Comparison of ENCODE assay signal across 7 cellular contexts in genomic region chr7:145036592-145037386, GRCh38.
DNase-seq lines count a peak whose midpoint lies in the region; ATAC-seq, FAIRE-seq and TF ChIP-seq lines count a peak whose summit lies in the region.

No MANE protein-coding gene starts in this region.

- H3K9me2 ChIP-seq in OCI-LY1 (ENCODE audit: low read depth, low read length): no peaks in the 10 kb centered on the region

- H3K27ac Mint-ChIP-seq in astrocyte (ENCODE audit: unreplicated experiment): no peak overlapping the region

- ATAC-seq in GM19468 (IDR thresholded peaks at IDR 0.05; ENCODE audit: extremely low read depth, unreplicated experiment) (peak; percentile 79), HG03520 (IDR thresholded peaks at IDR 0.05; ENCODE audit: unreplicated experiment) (peak; percentile 92)

- no peak for FAIRE-seq in astrocyte (lab: Jason Lieb, UNC)

- peak; percentile 8 for DNase-seq in GM03348 (ENCODE audit: low spot score)
- no peak for DNase-seq in astrocyte (ENCODE audit: low read depth)
- peak; percentile 81 for DNase-seq in inferior parietal cortex (ENCODE audit: extremely low spot score)
- peak; percentile 21 to 28 for DNase-seq in stimulated activated CD4-positive, alpha-beta T cell treated with anti-CD3 and anti-CD28 coated beads, Interleukin-2, amount 100 ng/mL, for 24 hours

- H3K27me3 ChIP-seq in OCI-LY1 (ENCODE audit: insufficient read depth, low read length) (no peaks in the 10 kb centered on the region), astrocyte (ENCODE audit: insufficient read depth, low read length) (no peaks in the 10 kb centered on the region)

- H4K20me1 ChIP-seq in OCI-LY1 (ENCODE audit: insufficient read depth, low read length) (no peaks in the 10 kb centered on the region), astrocyte (ENCODE audit: insufficient read depth, low read length) (no peaks in the 10 kb centered on the region)

- H3K79me2 ChIP-seq in OCI-LY1 (ENCODE audit: insufficient read depth, low read length) (no peaks in the 10 kb centered on the region), astrocyte (ENCODE audit: insufficient read depth, low read length) (no peaks in the 10 kb centered on the region)

- no peaks in the 10 kb centered on the region for H3K27me3 Mint-ChIP-seq in astrocyte (ENCODE audit: low read depth, unreplicated experiment)

- no peak overlapping the region for H3K9ac ChIP-seq in OCI-LY1 (ENCODE audit: low read length)
- H3K9ac ChIP-seq in astrocyte (ENCODE audit: low read length): no peak overlapping the region

- TF ChIP-seq CTCF in OCI-LY1 (IDR thresholded peaks at IDR 0.05; ENCODE audit: low read length) (peak; percentile 97), astrocyte (IDR thresholded peaks at IDR 0.05; ENCODE audit: insufficient read depth, low read depth, low read length) (peak; percentile 64)

- H3K9me3 Mint-ChIP-seq in astrocyte (ENCODE audit: unreplicated experiment): peaks cover 6% of the 10 kb centered on the region

- H3K9me3 ChIP-seq in OCI-LY1 (ENCODE audit: low read length) (no peaks in the 10 kb centered on the region), astrocyte (ENCODE audit: insufficient read depth, low read depth, low read length) (peaks cover 2% of the 10 kb centered on the region)

- no peaks in the 10 kb centered on the region for H3F3A ChIP-seq in OCI-LY1 (ENCODE audit: insufficient read depth, low read length)

- H3K4me3 Mint-ChIP-seq in astrocyte (ENCODE audit: unreplicated experiment): no peak overlapping the region

- H3K4me3 ChIP-seq in OCI-LY1 (ENCODE audit: low read depth, low read length, poor library complexity, severe bottlenecking): no peak overlapping the region
- H3K4me3 ChIP-seq in astrocyte (ENCODE audit: insufficient read depth, low read depth, low read length): no peak overlapping the region

- H2AFZ ChIP-seq in OCI-LY1 (ENCODE audit: low read length) (no peak overlapping the region), astrocyte (ENCODE audit: low read depth, low read length) (no peak overlapping the region)

- no peak overlapping the region for H3K27ac ChIP-seq in OCI-LY1 (ENCODE audit: low read depth, low read length, poor library complexity, severe bottlenecking)
- H3K27ac ChIP-seq in astrocyte (ENCODE audit: low read depth, low read length): no peak overlapping the region

- H3K36me3 ChIP-seq in OCI-LY1 (ENCODE audit: insufficient read depth, low read length) (no peaks in the 10 kb centered on the region), astrocyte (ENCODE audit: insufficient read depth, low read length) (no peaks in the 10 kb centered on the region)

- H3K4me1 Mint-ChIP-seq in astrocyte (ENCODE audit: low read depth, unreplicated experiment): no peaks in the 10 kb centered on the region

- H3K4me1 ChIP-seq in OCI-LY1 (ENCODE audit: insufficient read depth, low read length, severe bottlenecking) (no peaks in the 10 kb centered on the region), astrocyte (ENCODE audit: insufficient read depth, low read length) (no peaks in the 10 kb centered on the region)

- H3K4me2 ChIP-seq in OCI-LY1 (ENCODE audit: low read length) (no peak overlapping the region; the same call in 1 of the 2 replicates), astrocyte (ENCODE audit: low read length) (no peak overlapping the region)

- no peaks in the 10 kb centered on the region for H3K36me3 Mint-ChIP-seq in astrocyte (ENCODE audit: low read depth, unreplicated experiment)
